1 cellular context compared by ENCODE assay signal in genomic region chr11:116605543-116605942, GRCh38.
A peak's percentile ranks its signal among the peaks of the same experiment; 100 is the strongest.
TF ChIP-seq lines count a peak whose summit lies in the region.

No MANE protein-coding gene starts in this region.

TF ChIP-seq in WTC11, 78 proteins besides CTCF, POLR2A, EP300 and RAD21 (continued from another document):
- TF ChIP-seq ESRRA (CRISPR knock-in tag; IDR thresholded peaks at IDR 0.05; ENCODE audit: borderline replicate concordance): peak; percentile 65; the same call in 1 of the 2 replicates
- TF ChIP-seq TCF7 (CRISPR knock-in tag; IDR thresholded peaks at IDR 0.05; ENCODE audit: low read depth): no peak
- TF ChIP-seq ZNF138 (CRISPR knock-in tag; conservative IDR thresholded peaks at IDR 0.05): no peak
- TF ChIP-seq E2F1 (CRISPR knock-in tag; IDR thresholded peaks at IDR 0.05): no peak
- TF ChIP-seq, protein P1, sequence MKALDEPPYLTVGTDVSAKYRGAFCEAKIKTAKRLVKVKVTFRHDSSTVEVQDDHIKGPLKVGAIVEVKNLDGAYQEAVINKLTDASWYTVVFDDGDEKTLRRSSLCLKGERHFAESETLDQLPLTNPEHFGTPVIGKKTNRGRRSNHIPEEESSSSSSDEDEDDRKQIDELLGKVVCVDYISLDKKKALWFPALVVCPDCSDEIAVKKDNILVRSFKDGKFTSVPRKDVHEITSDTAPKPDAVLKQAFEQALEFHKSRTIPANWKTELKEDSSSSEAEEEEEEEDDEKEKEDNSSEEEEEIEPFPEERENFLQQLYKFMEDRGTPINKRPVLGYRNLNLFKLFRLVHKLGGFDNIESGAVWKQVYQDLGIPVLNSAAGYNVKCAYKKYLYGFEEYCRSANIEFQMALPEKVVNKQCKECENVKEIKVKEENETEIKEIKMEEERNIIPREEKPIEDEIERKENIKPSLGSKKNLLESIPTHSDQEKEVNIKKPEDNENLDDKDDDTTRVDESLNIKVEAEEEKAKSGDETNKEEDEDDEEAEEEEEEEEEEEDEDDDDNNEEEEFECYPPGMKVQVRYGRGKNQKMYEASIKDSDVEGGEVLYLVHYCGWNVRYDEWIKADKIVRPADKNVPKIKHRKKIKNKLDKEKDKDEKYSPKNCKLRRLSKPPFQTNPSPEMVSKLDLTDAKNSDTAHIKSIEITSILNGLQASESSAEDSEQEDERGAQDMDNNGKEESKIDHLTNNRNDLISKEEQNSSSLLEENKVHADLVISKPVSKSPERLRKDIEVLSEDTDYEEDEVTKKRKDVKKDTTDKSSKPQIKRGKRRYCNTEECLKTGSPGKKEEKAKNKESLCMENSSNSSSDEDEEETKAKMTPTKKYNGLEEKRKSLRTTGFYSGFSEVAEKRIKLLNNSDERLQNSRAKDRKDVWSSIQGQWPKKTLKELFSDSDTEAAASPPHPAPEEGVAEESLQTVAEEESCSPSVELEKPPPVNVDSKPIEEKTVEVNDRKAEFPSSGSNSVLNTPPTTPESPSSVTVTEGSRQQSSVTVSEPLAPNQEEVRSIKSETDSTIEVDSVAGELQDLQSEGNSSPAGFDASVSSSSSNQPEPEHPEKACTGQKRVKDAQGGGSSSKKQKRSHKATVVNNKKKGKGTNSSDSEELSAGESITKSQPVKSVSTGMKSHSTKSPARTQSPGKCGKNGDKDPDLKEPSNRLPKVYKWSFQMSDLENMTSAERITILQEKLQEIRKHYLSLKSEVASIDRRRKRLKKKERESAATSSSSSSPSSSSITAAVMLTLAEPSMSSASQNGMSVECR (CRISPR knock-in tag; IDR thresholded peaks at IDR 0.05; ENCODE audit: borderline replicate concordance): peak; percentile 71
- TF ChIP-seq ZNF532 (CRISPR knock-in tag; IDR thresholded peaks at IDR 0.05; ENCODE audit: borderline replicate concordance): no peak
- TF ChIP-seq, protein P2, sequence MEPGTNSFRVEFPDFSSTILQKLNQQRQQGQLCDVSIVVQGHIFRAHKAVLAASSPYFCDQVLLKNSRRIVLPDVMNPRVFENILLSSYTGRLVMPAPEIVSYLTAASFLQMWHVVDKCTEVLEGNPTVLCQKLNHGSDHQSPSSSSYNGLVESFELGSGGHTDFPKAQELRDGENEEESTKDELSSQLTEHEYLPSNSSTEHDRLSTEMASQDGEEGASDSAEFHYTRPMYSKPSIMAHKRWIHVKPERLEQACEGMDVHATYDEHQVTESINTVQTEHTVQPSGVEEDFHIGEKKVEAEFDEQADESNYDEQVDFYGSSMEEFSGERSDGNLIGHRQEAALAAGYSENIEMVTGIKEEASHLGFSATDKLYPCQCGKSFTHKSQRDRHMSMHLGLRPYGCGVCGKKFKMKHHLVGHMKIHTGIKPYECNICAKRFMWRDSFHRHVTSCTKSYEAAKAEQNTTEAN (CRISPR knock-in tag; IDR thresholded peaks at IDR 0.05): peak; percentile 50; the same call in 1 of the 2 replicates
- TF ChIP-seq ZNF263 (CRISPR knock-in tag; IDR thresholded peaks at IDR 0.05; ENCODE audit: low read depth): no peak
- TF ChIP-seq AFF4 (CRISPR knock-in tag; IDR thresholded peaks at IDR 0.05; ENCODE audit: borderline replicate concordance): no peak
- TF ChIP-seq ATF3 (CRISPR knock-in tag; conservative IDR thresholded peaks at IDR 0.05): no peak
- TF ChIP-seq RELA (CRISPR knock-in tag; IDR thresholded peaks at IDR 0.05; ENCODE audit: borderline replicate concordance): no peak
- no peak for TF ChIP-seq ZNF416 (CRISPR knock-in tag; IDR thresholded peaks at IDR 0.05)
- peak; percentile 73; the same call in 1 of the 2 replicates for TF ChIP-seq ZNF671 (CRISPR knock-in tag; IDR thresholded peaks at IDR 0.05)
- TF ChIP-seq USF2 (CRISPR knock-in tag; IDR thresholded peaks at IDR 0.05): no peak
- TF ChIP-seq SMAD3 (CRISPR knock-in tag; IDR thresholded peaks at IDR 0.05; ENCODE audit: borderline replicate concordance): peak; percentile 94
- 0 out of 2 replicates have a peak, but pooled peaks have one; percentile 38 for TF ChIP-seq E2F4 (CRISPR knock-in tag; IDR thresholded peaks at IDR 0.05; ENCODE audit: borderline replicate concordance, low read depth)
- peak; percentile 76; the same call in 1 of the 2 replicates for TF ChIP-seq CREM (CRISPR knock-in tag; IDR thresholded peaks at IDR 0.05)
- no peak for TF ChIP-seq SOX15 (CRISPR knock-in tag; IDR thresholded peaks at IDR 0.05)
